9 cellular contexts compared by ENCODE assay signal in the genomic region with DNA sequence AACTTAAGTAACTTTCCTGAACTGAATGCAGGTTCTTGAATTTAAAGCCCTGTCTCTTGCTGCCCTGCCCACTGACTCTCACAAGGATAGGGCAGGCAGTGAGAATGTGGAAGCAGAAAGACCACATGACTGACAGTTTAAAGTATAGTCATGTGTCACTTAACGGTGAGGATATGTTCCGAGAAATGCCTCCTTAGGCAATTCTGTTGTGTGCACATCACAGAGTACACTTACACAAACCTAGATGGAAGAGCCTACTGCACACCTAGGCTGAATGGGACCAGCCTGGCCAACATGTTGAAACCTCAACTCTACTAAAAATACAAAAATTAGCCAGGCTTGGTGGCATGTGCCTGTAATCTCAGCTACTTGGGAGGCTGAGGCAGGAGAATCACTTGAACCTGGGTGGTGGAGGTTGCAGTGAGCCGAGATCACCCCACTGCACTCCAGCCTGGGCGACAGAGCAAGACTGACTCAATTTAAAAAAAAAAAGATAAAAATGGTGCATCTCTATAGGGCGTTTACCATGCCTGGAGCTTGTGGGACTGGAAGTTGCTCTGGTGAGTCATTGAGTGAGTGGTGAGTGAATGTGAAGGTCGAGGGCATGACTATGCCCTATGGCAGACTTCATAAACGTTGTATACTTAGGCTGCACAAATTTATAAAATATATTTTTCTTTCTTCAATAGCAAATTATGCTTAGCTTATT. TPM values are rescaled to one million over a fixed set of nuclear protein-coding genes. Genes with fewer than 3 reads are reported as not detected.
A peak's percentile ranks its signal among the peaks of the same experiment; 100 is the strongest.
DNase-seq lines count a peak whose midpoint lies in the region; ATAC-seq and TF ChIP-seq lines count a peak whose summit lies in the region.
"Had no signal": no experiment of that assay in that cellular context is flagged by ENCODE, and none has a peak within 500 bp of the region (broad histone marks: within the 10 kb centered on the region; RNA-seq: fewer than 3 reads in every experiment).

No MANE protein-coding gene starts in this region.

- ATAC-seq in left cardiac atrium, result peak; percentile 11 to 62

- WGBS in H9 (ENCODE audit: extremely low coverage, insufficient read length, low lambda C conversion rate), result no CpG with 5 or more reads among the region's 7 CpGs

- H3K27me3 ChIP-seq in neural progenitor cell, result no peaks in the 10 kb centered on the region
- H3K27me3 ChIP-seq in H9 (ENCODE audit: insufficient read depth, low read length), result no peaks in the 10 kb centered on the region
- no peaks in the 10 kb centered on the region for H3K27me3 ChIP-seq in CD8-positive, alpha-beta memory T cell (ENCODE audit: insufficient read depth, low read length, poor library complexity, severe bottlenecking)

- no peak overlapping the region for H2AK5ac ChIP-seq in H9 (ENCODE audit: insufficient read length, low read length)

- H3K4me1 ChIP-seq in neural progenitor cell (peaks cover 10% of the 10 kb centered on the region), H9 (ENCODE audit: insufficient read depth, low read length) (peaks cover 4% of the 10 kb centered on the region; the same call in 1 of the 2 replicates)
- H3K4me1 ChIP-seq in CD8-positive, alpha-beta memory T cell (ENCODE audit: insufficient read depth, low read length), result peaks cover 3% of the 10 kb centered on the region

- intact Hi-C loops in left cardiac atrium (cut with DNase I), result no loop called here

- H3F3A ChIP-seq in neural progenitor cell (ENCODE audit: low read depth), result peaks cover 18% of the 10 kb centered on the region

- peak; percentile 5 for DNase-seq in stimulated activated naive CD4-positive, alpha-beta T cell treated with Interleukin-2 at 50 U/mL for 16 hours (lab: John Stamatoyannopoulos, UW)
- DNase-seq in stimulated activated naive CD4-positive, alpha-beta T cell (lab: John Stamatoyannopoulos, UW), result no peak
- peak; percentile 44 for DNase-seq in activated CD4-positive, alpha-beta T cell treated with anti-CD3 and anti-CD28 coated beads, Interleukin-2, amount 10 ng/mL, durations not matched to agents 7 days and 5 days
- DNase-seq in left cardiac atrium (no peak), neural progenitor cell (ENCODE audit: low spot score) (no peak), H9 (no peak), NCI-H345 treated with DMSO at 0.1 percent for 48 hours (lab: John Stamatoyannopoulos, UW; ENCODE audit: unreplicated experiment) (no peak)
- no peak for DNase-seq in CD8-positive, alpha-beta memory T cell

- H3K14ac ChIP-seq in H9 (ENCODE audit: insufficient read depth, low read length), result no peak overlapping the region

- H4K20me1 ChIP-seq in neural progenitor cell (ENCODE audit: low read depth) (no peaks in the 10 kb centered on the region), H9 (ENCODE audit: control insufficient read depth, insufficient read depth, insufficient read length) (no peaks in the 10 kb centered on the region)

- H3K4me2 ChIP-seq in neural progenitor cell (no peak overlapping the region), H9 (ENCODE audit: insufficient read depth, insufficient read length, low read length) (no peak overlapping the region)

- H3K4me3 ChIP-seq in neural progenitor cell, result no peak overlapping the region
- no peak overlapping the region for H3K4me3 ChIP-seq in CD8-positive, alpha-beta memory T cell (ENCODE audit: low read length)

- H3K18ac ChIP-seq in H9 (ENCODE audit: insufficient read length, low read depth, low read length), result no peak overlapping the region

- H2AFZ ChIP-seq in neural progenitor cell (replicated peaks) (no peak overlapping the region), H9 (ENCODE audit: low read length) (no peak overlapping the region)

- H2BK120ac ChIP-seq in H9 (ENCODE audit: low read depth, low read length, poor library complexity, severe bottlenecking), result no peak overlapping the region

- H4K5ac ChIP-seq in H9 (ENCODE audit: insufficient read length, low read depth, low read length), result no peak overlapping the region

- peaks cover 6% of the 10 kb centered on the region for H3K36me3 Mint-ChIP-seq in activated CD4-positive, alpha-beta T cell treated with anti-CD3 and anti-CD28 coated beads, Interleukin-2, amount 10 ng/mL, durations not matched to agents 7 days and 5 days (ENCODE audit: low read depth)
- H3K36me3 Mint-ChIP-seq in neural progenitor cell (no peaks in the 10 kb centered on the region), H9 (ENCODE audit: insufficient read depth in 1 of 3, low read depth in 3 of 3) (no peaks in the 10 kb centered on the region)
- no peaks in the 10 kb centered on the region for H3K36me3 Mint-ChIP-seq in CD8-positive, alpha-beta memory T cell

- H3K79me1 ChIP-seq in H9 (ENCODE audit: insufficient read depth, low read depth, low read length, poor library complexity, severe bottlenecking), result no peaks in the 10 kb centered on the region

- no peak overlapping the region for H2BK20ac ChIP-seq in H9 (ENCODE audit: low read depth, low read length, poor library complexity, severe bottlenecking)

- no peak overlapping the region for H3K4ac ChIP-seq in H9 (ENCODE audit: low read depth, low read length)

- no peak overlapping the region for H3K56ac ChIP-seq in H9 (ENCODE audit: insufficient read length, low read depth, low read length)

- no peaks in the 10 kb centered on the region for H3K27me3 Mint-ChIP-seq in activated CD4-positive, alpha-beta T cell treated with anti-CD3 and anti-CD28 coated beads, Interleukin-2, amount 10 ng/mL, durations not matched to agents 7 days and 5 days
- peaks cover 15% of the 10 kb centered on the region for H3K27me3 Mint-ChIP-seq in neural progenitor cell (ENCODE audit: insufficient read depth, low read depth)
- no peaks in the 10 kb centered on the region for H3K27me3 Mint-ChIP-seq in H9 (ENCODE audit: low read depth)
- H3K27me3 Mint-ChIP-seq in CD8-positive, alpha-beta memory T cell, result peaks cover 0 to 1% of the 10 kb centered on the region in 2 donors

- no peak overlapping the region for H3T11ph ChIP-seq in H9 (ENCODE audit: low read length)

- no peak for TF ChIP-seq CTCF in neural progenitor cell (IDR thresholded peaks at IDR 0.05)
- TF ChIP-seq CTCF in H9 (conservative IDR thresholded peaks at IDR 0.05), result no peak

- no peak overlapping the region for H2BK5ac ChIP-seq in H9 (ENCODE audit: insufficient read length, low read length)

- POLR2A ChIA-PET in activated CD4-positive, alpha-beta T cell treated with anti-CD3 and anti-CD28 coated beads, Interleukin-2, amount 10 ng/mL, durations not matched to agents 7 days and 5 days (lab: Charles Lee), result interaction anchor here (0.6 to 0.8 kb wide), 2 partner anchors 47 to 108 kb away, joined by 4 to 6 read pairs; a partner anchor contains a TSS
- POLR2A ChIA-PET in CD8-positive, alpha-beta memory T cell (lab: Charles Lee), result no interaction called here

- H3K79me2 ChIP-seq in neural progenitor cell (ENCODE audit: low read depth) (no peaks in the 10 kb centered on the region), H9 (ENCODE audit: insufficient read depth, low read length) (no peaks in the 10 kb centered on the region)

- no peak overlapping the region for H4K91ac ChIP-seq in H9 (ENCODE audit: insufficient read length, low read depth, low read length)

- no peaks in the 10 kb centered on the region for H3K9me3 ChIP-seq in neural progenitor cell (ENCODE audit: low read depth)
- no peaks in the 10 kb centered on the region for H3K9me3 ChIP-seq in H9 (ENCODE audit: control insufficient read depth, low read depth, low read length)
- no peaks in the 10 kb centered on the region for H3K9me3 ChIP-seq in CD8-positive, alpha-beta memory T cell (ENCODE audit: low read length)

- H3K27ac ChIP-seq in neural progenitor cell (no peak overlapping the region), H9 (ENCODE audit: insufficient read length, low read depth, low read length) (no peak overlapping the region)
- H3K27ac ChIP-seq in CD8-positive, alpha-beta memory T cell (ENCODE audit: low read depth, low read length), result no peak overlapping the region

- no peak overlapping the region for H4K8ac ChIP-seq in H9 (replicated peaks; ENCODE audit: insufficient read length, low read depth, low read length)

- no peak overlapping the region for H3K23ac ChIP-seq in H9 (ENCODE audit: insufficient read length, low read depth, low read length)

- H2BK15ac ChIP-seq in H9 (ENCODE audit: low read depth, low read length), result no peak overlapping the region

- H3K9me3 Mint-ChIP-seq in activated CD4-positive, alpha-beta T cell treated with anti-CD3 and anti-CD28 coated beads, Interleukin-2, amount 10 ng/mL, durations not matched to agents 7 days and 5 days, result peaks cover 3% of the 10 kb centered on the region
- no peaks in the 10 kb centered on the region for H3K9me3 Mint-ChIP-seq in neural progenitor cell
- no peaks in the 10 kb centered on the region for H3K9me3 Mint-ChIP-seq in H9
- no peaks in the 10 kb centered on the region for H3K9me3 Mint-ChIP-seq in CD8-positive, alpha-beta memory T cell
- H3K9me3 Mint-ChIP-seq: neural crest cell had no signal

- H2BK12ac ChIP-seq in H9 (ENCODE audit: insufficient read length, low read depth, low read length), result no peak overlapping the region

- H3K9ac ChIP-seq in neural progenitor cell, result no peak overlapping the region
- H3K9ac ChIP-seq in H9 (ENCODE audit: extremely low read depth, insufficient read length, low read length), result no peak overlapping the region

- H3K4me3 Mint-ChIP-seq in activated CD4-positive, alpha-beta T cell treated with anti-CD3 and anti-CD28 coated beads, Interleukin-2, amount 10 ng/mL, durations not matched to agents 7 days and 5 days, result peak overlapping the region; percentile 45
- H3K4me3 Mint-ChIP-seq in neural progenitor cell, result no peak overlapping the region
- no peak overlapping the region for H3K4me3 Mint-ChIP-seq in H9
- no peak overlapping the region for H3K4me3 Mint-ChIP-seq in CD8-positive, alpha-beta memory T cell
- H3K4me3 Mint-ChIP-seq: neural crest cell had no signal

- no peaks in the 10 kb centered on the region for H3K23me2 ChIP-seq in H9 (ENCODE audit: insufficient read length, low read depth, low read length, poor library complexity, severe bottlenecking)

- peak overlapping the region; percentile 88 for H3K27ac Mint-ChIP-seq in activated CD4-positive, alpha-beta T cell treated with anti-CD3 and anti-CD28 coated beads, Interleukin-2, amount 10 ng/mL, durations not matched to agents 7 days and 5 days
- H3K27ac Mint-ChIP-seq in neural progenitor cell, result no peak overlapping the region
- peak overlapping the region in 1 of 3 experiments; percentile 85; a peak in 2 of 7 replicates for H3K27ac Mint-ChIP-seq in H9
- H3K27ac Mint-ChIP-seq in CD8-positive, alpha-beta memory T cell, result peak overlapping the region in 1 of 8 donors; percentile 43

- H3K36me3 ChIP-seq in neural progenitor cell, result no peaks in the 10 kb centered on the region
- H3K36me3 ChIP-seq in CD8-positive, alpha-beta memory T cell (ENCODE audit: insufficient read depth, low read length), result no peaks in the 10 kb centered on the region

- H3K4me1 Mint-ChIP-seq in activated CD4-positive, alpha-beta T cell treated with anti-CD3 and anti-CD28 coated beads, Interleukin-2, amount 10 ng/mL, durations not matched to agents 7 days and 5 days, result peaks cover 80% of the 10 kb centered on the region
- H3K4me1 Mint-ChIP-seq in neural progenitor cell, result peaks cover 17% of the 10 kb centered on the region
- H3K4me1 Mint-ChIP-seq in H9, result peaks cover 20% of the 10 kb centered on the region in 2 experiments
- peaks cover 4 to 7% (median 4%) of the 10 kb centered on the region in 3 donors for H3K4me1 Mint-ChIP-seq in CD8-positive, alpha-beta memory T cell

- CTCF ChIA-PET in activated CD4-positive, alpha-beta T cell treated with anti-CD3 and anti-CD28 coated beads, Interleukin-2, amount 10 ng/mL, durations not matched to agents 7 days and 5 days (lab: Charles Lee), result interaction anchor here (0.6 to 6.4 kb wide), 8 partner anchors 10 to 264 kb away, joined by 3 to 38 read pairs (median 4); no protein-coding TSS in a partner anchor
- CTCF ChIA-PET in CD8-positive, alpha-beta memory T cell (lab: Charles Lee), result interaction anchor here (1.0 to 1.5 kb wide), 2 partner anchors 15 to 261 kb away, joined by 3 to 9 read pairs; no protein-coding TSS in a partner anchor

RNA-seq across cellular contexts. Expression of a gene that starts 18.9 kb away (rescaled TPM):
- 100 to 1,000 TPM; 110 to 136 TPM for total RNA-seq in activated CD4-positive, alpha-beta T cell treated with anti-CD3 and anti-CD28 coated beads, Interleukin-2, amount 10 ng/mL, durations not matched to agents 7 days and 5 days
- total RNA-seq in left cardiac atrium (100 to 1,000 TPM; 109 to 149 TPM), neural progenitor cell (ENCODE audit: low replicate concordance) (65.4 and 79.3 TPM in 2 replicates), H9 (2021) (142 and 147 TPM in 2 replicates)
- 100 to 1,000 TPM; 134 to 136 TPM for total RNA-seq in CD8-positive, alpha-beta memory T cell
- 101 TPM for polyA plus RNA-seq in CD8-positive, alpha-beta memory T cell

RNA-seq across cellular contexts. Expression of a gene that starts 46.8 kb away (rescaled TPM):
- total RNA-seq in activated CD4-positive, alpha-beta T cell treated with anti-CD3 and anti-CD28 coated beads, Interleukin-2, amount 10 ng/mL, durations not matched to agents 7 days and 5 days, result 100 to 1,000 TPM; 263 to 270 TPM
- total RNA-seq in left cardiac atrium, result 100 to 1,000 TPM; 342 to 378 TPM
- total RNA-seq in neural progenitor cell (ENCODE audit: low replicate concordance), result 424 and 495 TPM in 2 replicates
- 433 and 443 TPM in 2 replicates for total RNA-seq in H9 (2021)
- total RNA-seq in CD8-positive, alpha-beta memory T cell, result 100 to 1,000 TPM; 474 to 487 TPM
- polyA plus RNA-seq in CD8-positive, alpha-beta memory T cell, result 931 TPM

RNA-seq across cellular contexts. Expression of a gene that starts 48.2 kb away (rescaled TPM):
- 10 to 100 TPM; 45.5 to 51.2 TPM for total RNA-seq in activated CD4-positive, alpha-beta T cell treated with anti-CD3 and anti-CD28 coated beads, Interleukin-2, amount 10 ng/mL, durations not matched to agents 7 days and 5 days
- total RNA-seq in left cardiac atrium, result 10 to 100 TPM; 44.6 to 46.7 TPM
- 25.1 and 28.6 TPM in 2 replicates for total RNA-seq in neural progenitor cell (ENCODE audit: low replicate concordance)
- 51.2 and 52.4 TPM in 2 replicates for total RNA-seq in H9 (2021)
- 10 to 100 TPM; 64.3 to 64.6 TPM for total RNA-seq in CD8-positive, alpha-beta memory T cell
- 97.9 TPM for polyA plus RNA-seq in CD8-positive, alpha-beta memory T cell

Comparison
In these comparisons a context has a peak if more than half of its experiments do, and no peak if none do; other contexts are left out.
1. DNase-seq: peak in stimulated activated naive CD4-positive, alpha-beta T cell treated with Interleukin-2 at 50 U/mL for 16 hours (single experiment) and activated CD4-positive, alpha-beta T cell treated with anti-CD3 and anti-CD28 coated beads, Interleukin-2, amount 10 ng/mL, durations not matched to agents 7 days and 5 days (single experiment); none in stimulated activated naive CD4-positive, alpha-beta T cell (0 of 6), left cardiac atrium (single experiment), neural progenitor cell (single experiment), H9 (single experiment), CD8-positive, alpha-beta memory T cell (0 of 5) and NCI-H345 treated with DMSO at 0.1 percent for 48 hours (single experiment).